Comparison of ENCODE assay signal across 30 cellular contexts in genomic region chr4:3128058-3128457, GRCh38. TPM values are rescaled to one million over a fixed set of nuclear protein-coding genes. Genes with fewer than 3 reads are reported as not detected.
"Had no signal": no experiment of that assay in that cellular context is flagged by ENCODE, and none has a peak within 500 bp of the region (broad histone marks: within the 10 kb centered on the region; RNA-seq: fewer than 3 reads in every experiment).

No MANE protein-coding gene starts in this region.

- DNase-seq: colonic mucosa; cortex of kidney; effector CD8-positive, alpha-beta T cell; effector memory CD8-positive, alpha-beta T cell; endodermal cell; erythroblast; esophagus squamous epithelium; foreskin fibroblast; foreskin melanocyte; gastrocnemius medialis; glutamatergic neuron; head of caudate nucleus; heart right ventricle; hippocampal formation; left cardiac atrium; left lung; left ventricle myocardium superior; lower lobe of right lung; mesenchymal stem cell; mucosa of descending colon had no signal

- H3K9me3 ChIP-seq: colonic mucosa, esophagus squamous epithelium, gastrocnemius medialis, heart right ventricle, left lung, lower lobe of right lung, mucosa of descending colon had no signal

- H3K4me3 Mint-ChIP-seq: dendritic cell treated with granulocyte-macrophage colony-stimulating factor and Interleukin-4, amounts not matched to agents 40 ng/mL and 50 ng/mL, for 4 days; effector memory CD8-positive, alpha-beta T cell; endodermal cell; mesothelial cell of epicardium had no signal

- H3K4me3 ChIP-seq: colonic mucosa, esophagus squamous epithelium, gastrocnemius medialis, heart right ventricle, left lung, lower lobe of right lung, mucosa of descending colon had no signal

- H3K27me3 Mint-ChIP-seq: dendritic cell treated with granulocyte-macrophage colony-stimulating factor and Interleukin-4, amounts not matched to agents 40 ng/mL and 50 ng/mL, for 4 days; effector memory CD8-positive, alpha-beta T cell had no signal

- H3K27me3 ChIP-seq: colonic mucosa, esophagus squamous epithelium, gastrocnemius medialis, heart right ventricle, left lung had no signal

- H3K27ac ChIP-seq: colonic mucosa, epithelial cell of prostate, esophagus squamous epithelium, gastrocnemius medialis, heart right ventricle, left lung, lower lobe of right lung had no signal

- H3K4me1 ChIP-seq: colonic mucosa had no signal

- H3K36me3 ChIP-seq: colonic mucosa had no signal

- H3K9me3 Mint-ChIP-seq: dendritic cell treated with granulocyte-macrophage colony-stimulating factor and Interleukin-4, amounts not matched to agents 40 ng/mL and 50 ng/mL, for 4 days; effector memory CD8-positive, alpha-beta T cell; endodermal cell; mesothelial cell of epicardium had no signal

- H3K27ac Mint-ChIP-seq: dendritic cell treated with granulocyte-macrophage colony-stimulating factor and Interleukin-4, amounts not matched to agents 40 ng/mL and 50 ng/mL, for 4 days; effector memory CD8-positive, alpha-beta T cell; endodermal cell; mesothelial cell of epicardium had no signal

- H3K4me1 Mint-ChIP-seq: endodermal cell had no signal

- ATAC-seq: effector memory CD8-positive, alpha-beta T cell; esophagus mucosa; gastrocnemius medialis; heart right ventricle; left cardiac atrium; left lung; left ventricle myocardium superior; lower lobe of right lung; mucosa of descending colon had no signal

RNA-seq across cellular contexts. Expression of gene HTT-AS, which starts 53.7 kb away (rescaled TPM):
- total RNA-seq: colonic mucosa, dermis microvascular lymphatic vessel endothelial cell, endodermal cell, esophagus mucosa, esophagus squamous epithelium, gastrocnemius medialis, glomerular endothelial cell, heart right ventricle, kidney epithelial cell, left cardiac atrium, left lung, left ventricle myocardium superior, lower leg skin, lower lobe of right lung, lung microvascular endothelial cell, mesenteric fat pad, mesothelial cell of epicardium, mucosa of descending colon had no signal
